Comparison of ENCODE assay signal across 26 cellular contexts in the genomic region with DNA sequence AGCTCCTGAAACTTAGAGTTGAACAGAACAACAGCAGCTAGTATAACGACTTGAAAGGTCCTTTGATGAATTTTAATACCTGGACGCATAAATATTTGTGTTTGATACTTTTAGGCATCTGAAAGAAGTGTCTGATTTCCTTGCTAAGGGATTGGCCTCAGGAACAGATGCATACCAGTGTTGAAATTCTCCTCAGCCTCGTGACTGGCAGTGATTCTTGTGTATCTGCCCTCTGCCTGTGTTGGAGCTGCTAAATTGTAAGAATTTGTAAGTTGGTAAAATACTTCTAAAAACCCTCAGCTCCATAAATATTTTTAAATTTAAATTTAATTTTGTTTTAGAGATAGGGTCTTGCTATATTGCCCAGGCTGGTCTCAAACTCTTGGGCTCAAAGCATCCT. TPM values are rescaled to one million over a fixed set of nuclear protein-coding genes. Genes with fewer than 3 reads are reported as not detected.
"Had no signal": no experiment of that assay in that cellular context is flagged by ENCODE, and none has a peak within 500 bp of the region (broad histone marks: within the 10 kb centered on the region; RNA-seq: fewer than 3 reads in every experiment).

No MANE protein-coding gene starts in this region.

- H3K36me3 ChIP-seq: colonic mucosa, neutrophil, pancreas, spleen, transverse colon, vagina had no signal

- ATAC-seq: left cardiac atrium; natural killer cell treated with Interleukin-12 subunit alpha and Interleukin-12 subunit beta and Interleukin-15 and Interleukin-18, amount 100 ng/mL, for 72 hours; pancreas; sciatic nerve had no signal

- H3K9me3 ChIP-seq: colonic mucosa, neutrophil, pancreas, spleen, transverse colon, vagina had no signal

- H3K27me3 Mint-ChIP-seq: activated CD4-positive, alpha-beta memory T cell treated with anti-CD3 and anti-CD28 coated beads for 36 hours had no signal

- H3K4me2 ChIP-seq: hepatocyte had no signal

- H3K36me3 Mint-ChIP-seq: activated CD4-positive, alpha-beta memory T cell treated with anti-CD3 and anti-CD28 coated beads for 36 hours; natural killer cell treated with Interleukin-12 subunit alpha and Interleukin-12 subunit beta and Interleukin-15 and Interleukin-18, amount 100 ng/mL, for 72 hours had no signal

- DNase-seq: activated gamma-delta T cell treated with Interleukin-2 at 50 U/mL for 16 hours; activated T-cell treated with anti-CD3 and anti-CD28 coated beads for 4 hours; anterior cingulate cortex; colonic mucosa; left cardiac atrium; mesendoderm; pancreas; spleen; stimulated activated naive CD4-positive, alpha-beta T cell treated with Interleukin-2 at 50 U/mL for 16 hours; transverse colon had no signal

- H2AFZ ChIP-seq: hepatocyte had no signal

- H3K27ac Mint-ChIP-seq: natural killer cell treated with Interleukin-12 subunit alpha and Interleukin-12 subunit beta and Interleukin-15 and Interleukin-18, amount 100 ng/mL, for 72 hours had no signal

- H3K4me1 Mint-ChIP-seq: central memory CD8-positive, alpha-beta T cell had no signal

- FAIRE-seq: endometrium, islet of Langerhans, pancreas, TTC549 had no signal

- H3K4me3 ChIP-seq: colonic mucosa, hepatocyte, pancreas, spleen, transverse colon, vagina had no signal

- H3K9me3 Mint-ChIP-seq: activated CD4-positive, alpha-beta memory T cell treated with anti-CD3 and anti-CD28 coated beads for 36 hours; activated naive CD4-positive, alpha-beta T cell treated with anti-CD3 and anti-CD28 coated beads, Interleukin-2, amount 50 U/mL, for 72 hours; central memory CD8-positive, alpha-beta T cell; natural killer cell treated with Interleukin-12 subunit alpha and Interleukin-12 subunit beta and Interleukin-15 and Interleukin-18, amount 100 ng/mL, for 72 hours had no signal

- H3K27me3 ChIP-seq: colonic mucosa, hepatocyte, neutrophil, pancreas, spleen, transverse colon, vagina had no signal

- H3K79me2 ChIP-seq: hepatocyte had no signal

- H3K4me3 Mint-ChIP-seq: activated CD4-positive, alpha-beta memory T cell treated with anti-CD3 and anti-CD28 coated beads for 36 hours; central memory CD8-positive, alpha-beta T cell had no signal

- H3K27ac ChIP-seq: colonic mucosa, hepatocyte, neutrophil, pancreas, transverse colon, vagina had no signal

RNA-seq across cellular contexts. Expression of gene SCYGR1, which starts 22.4 kb away (rescaled TPM):
- total RNA-seq: activated CD4-positive, alpha-beta memory T cell treated with anti-CD3 and anti-CD28 coated beads for 36 hours; activated naive CD4-positive, alpha-beta T cell treated with anti-CD3 and anti-CD28 coated beads, Interleukin-2, amount 50 U/mL, for 72 hours; activated T-helper 1 cell treated with anti-CD3 and anti-CD28 coated beads, Interleukin-12 subunit alpha, Interleukin-12 subunit beta, Interleukin-2, Interleukin-4 antibody, amounts not matched to agents 30 ng/mL and 10 ng/mL and 1 ng/mL, durations not matched to agents 14 hours and 24 hours and 36 hours; colonic mucosa; fibroblast of villous mesenchyme; hepatocyte; left cardiac atrium; lower leg skin; natural killer cell treated with Interleukin-12 subunit alpha and Interleukin-12 subunit beta and Interleukin-15 and Interleukin-18, amount 100 ng/mL, for 72 hours; pancreas; sciatic nerve; spleen; T-helper 2 cell treated with Interferon-gamma antibody and Interleukin-4, amounts not matched to agents 100 ng/mL and 5 ng/mL, for 36 hours; transverse colon; vagina had no signal
- polyA plus RNA-seq: esophagus, hepatocyte, pancreas, spleen had no signal

RNA-seq across cellular contexts. Expression of gene TM4SF20, which starts 31.1 kb away (rescaled TPM):
- total RNA-seq: activated CD4-positive, alpha-beta memory T cell treated with anti-CD3 and anti-CD28 coated beads for 36 hours; activated naive CD4-positive, alpha-beta T cell treated with anti-CD3 and anti-CD28 coated beads, Interleukin-2, amount 50 U/mL, for 72 hours; activated T-helper 1 cell treated with anti-CD3 and anti-CD28 coated beads, Interleukin-12 subunit alpha, Interleukin-12 subunit beta, Interleukin-2, Interleukin-4 antibody, amounts not matched to agents 30 ng/mL and 10 ng/mL and 1 ng/mL, durations not matched to agents 14 hours and 24 hours and 36 hours; left cardiac atrium; lower leg skin; natural killer cell treated with Interleukin-12 subunit alpha and Interleukin-12 subunit beta and Interleukin-15 and Interleukin-18, amount 100 ng/mL, for 72 hours; pancreas; sciatic nerve; spleen; T-helper 2 cell treated with Interferon-gamma antibody and Interleukin-4, amounts not matched to agents 100 ng/mL and 5 ng/mL, for 36 hours; vagina had no signal
- polyA plus RNA-seq: pancreas, spleen had no signal
